ENCODE assay signal across 24 cellular contexts in the genomic region with DNA sequence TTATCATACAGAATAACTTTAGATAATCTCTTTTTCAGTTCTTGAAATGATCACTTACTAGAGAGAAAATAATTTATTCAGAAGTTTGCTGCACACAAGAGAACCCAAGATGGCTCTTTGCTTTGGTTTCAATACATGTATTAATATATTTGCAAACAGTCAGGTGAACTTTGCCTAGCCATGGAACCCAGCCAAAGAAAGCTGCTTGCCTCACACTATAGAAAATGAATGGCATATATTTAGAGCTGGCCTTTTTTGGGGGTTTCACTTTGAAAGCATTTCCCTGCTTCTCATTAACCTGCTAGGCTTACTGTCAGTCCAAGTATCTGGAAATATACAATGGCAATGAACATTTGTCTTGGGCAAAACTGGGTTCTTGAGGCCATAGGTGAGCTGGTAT.
DNase-seq lines count a peak whose midpoint lies in the region; ATAC-seq and TF ChIP-seq lines count a peak whose summit lies in the region.
"Had no signal": no experiment of that assay in that cellular context is flagged by ENCODE, and none has a peak within 500 bp of the region (broad histone marks: within the 10 kb centered on the region; RNA-seq: fewer than 3 reads in every experiment).

No MANE protein-coding gene starts in this region.

- H3K27ac ChIP-seq in KMS-11 (no peak overlapping the region), thoracic aorta (peak overlapping the region in 1 of 2 donors; percentile 48)
- H3K27ac ChIP-seq: foreskin keratinocyte, lower lobe of right lung, skin epidermis, upper lobe of right lung had no signal

- in situ Hi-C loops in GM13976 (cut with MboI; ENCODE audit: low sequenced_read_pairs, unreplicated experiment): no loop called here

- no peaks in the 10 kb centered on the region for H3K9me3 ChIP-seq in thoracic aorta
- H3K9me3 ChIP-seq: heart right ventricle, lower lobe of right lung, upper lobe of right lung had no signal

- H3K4me3 ChIP-seq in KMS-11 (IDR thresholded peaks at IDR 0.05; ENCODE audit: insufficient read depth, low read depth, low read length) (no peak overlapping the region), thoracic aorta (peak overlapping the region; percentile 54)
- H3K4me3 ChIP-seq: heart right ventricle, lower lobe of right lung, skin epidermis, upper lobe of right lung had no signal

- H3K36me3 ChIP-seq in KMS-11 (ENCODE audit: insufficient read depth) (no peaks in the 10 kb centered on the region), thoracic aorta (no peaks in the 10 kb centered on the region)
- H3K36me3 ChIP-seq: lower lobe of right lung, upper lobe of right lung had no signal

- no peak for TF ChIP-seq CTCF in GM13976 (IDR thresholded peaks at IDR 0.05; ENCODE audit: borderline replicate concordance, control extremely low read depth, extremely low read depth, insufficient read depth, missing control alignments)
- no peak for TF ChIP-seq CTCF in KMS-11 (conservative IDR thresholded peaks at IDR 0.05; ENCODE audit: low read depth, low read length)
- no peak for TF ChIP-seq CTCF in thoracic aorta (IDR thresholded peaks at IDR 0.05)

- no peak overlapping the region for H3K9ac ChIP-seq in KMS-11

- no peak for ATAC-seq in thoracic aorta (ENCODE audit: insufficient number of reproducible peaks, low FRiP score, low read depth)
- ATAC-seq: activated naive CD8-positive, alpha-beta T cell treated with anti-CD3 and anti-CD28 coated beads, Interleukin-2, amount 50 U/mL, for 24 hours; esophagus mucosa; foreskin keratinocyte; heart right ventricle; lower lobe of right lung; natural killer cell; upper lobe of right lung had no signal

- DNase-seq in GM13976 (ENCODE audit: low spot score) (peak; percentile 11), dermis blood vessel endothelial cell (peak; percentile 26), thoracic aorta (ENCODE audit: low spot score) (no peak), NCI-H748 (lab: John Stamatoyannopoulos, UW; ENCODE audit: unreplicated experiment) (no peak)
- DNase-seq in activated effector memory CD4-positive, alpha-beta T cell treated with Interleukin-2 at 50 U/mL for 16 hours: no peak
- DNase-seq in stimulated activated CD4-positive, alpha-beta T cell treated with anti-CD3 and anti-CD28 coated beads, Interleukin-4, amount 100 ng/mL, for 24 hours: no peak
- DNase-seq: activated gamma-delta T cell; activated naive CD8-positive, alpha-beta T cell treated with anti-CD3 and anti-CD28 coated beads, Interleukin-2, amount 50 U/mL, for 24 hours; effector CD4-positive, alpha-beta T cell; foreskin keratinocyte; HCEC 1CT; heart right ventricle; lower lobe of right lung; natural killer cell; NCI-H1105 treated with DMSO at 0.1 percent for 48 hours; NCI-H2029; NCI-H226; NCI-H774; SHP77; stimulated activated CD4-positive, alpha-beta T cell treated with anti-CD3 and anti-CD28 coated beads, Interleukin-1b, Interleukin-23, amount 100 ng/mL, for 48 hours; upper lobe of right lung had no signal

- H2AFZ ChIP-seq in KMS-11 (ENCODE audit: low read depth): no peak overlapping the region

- H3K27me3 ChIP-seq in KMS-11 (ENCODE audit: insufficient read depth, low read depth) (no peaks in the 10 kb centered on the region), thoracic aorta (replicated peaks; ENCODE audit: insufficient read depth) (no peaks in the 10 kb centered on the region)
- H3K27me3 ChIP-seq: foreskin keratinocyte, heart right ventricle, upper lobe of right lung had no signal

- H4K20me1 ChIP-seq in KMS-11 (ENCODE audit: insufficient read depth): no peaks in the 10 kb centered on the region

- H3K4me1 ChIP-seq in KMS-11 (ENCODE audit: low read depth, poor library complexity, severe bottlenecking) (peaks cover 15% of the 10 kb centered on the region), thoracic aorta (ENCODE audit: control insufficient read depth in 1 of 2, low read depth in 2 of 2) (peaks cover 16 to 19% of the 10 kb centered on the region in 2 donors)

- 0 out of 2 replicates have a peak overlapping the region, but pooled peaks have one; percentile 6 for H3K4me2 ChIP-seq in KMS-11

- H3K79me2 ChIP-seq in KMS-11 (ENCODE audit: insufficient read depth, low read depth): no peaks in the 10 kb centered on the region

Comparison
In these comparisons a context has a peak if more than half of its experiments do, and no peak if none do; other contexts are left out.
1. DNase-seq: peak in GM13976 (single experiment) and dermis blood vessel endothelial cell (single experiment); none in thoracic aorta (single experiment), activated effector memory CD4-positive, alpha-beta T cell treated with Interleukin-2 at 50 U/mL for 16 hours (single experiment), stimulated activated CD4-positive, alpha-beta T cell treated with anti-CD3 and anti-CD28 coated beads, Interleukin-4, amount 100 ng/mL, for 24 hours (single experiment) and NCI-H748 (single experiment).